14 cellular contexts compared by ENCODE assay signal in the genomic region with DNA sequence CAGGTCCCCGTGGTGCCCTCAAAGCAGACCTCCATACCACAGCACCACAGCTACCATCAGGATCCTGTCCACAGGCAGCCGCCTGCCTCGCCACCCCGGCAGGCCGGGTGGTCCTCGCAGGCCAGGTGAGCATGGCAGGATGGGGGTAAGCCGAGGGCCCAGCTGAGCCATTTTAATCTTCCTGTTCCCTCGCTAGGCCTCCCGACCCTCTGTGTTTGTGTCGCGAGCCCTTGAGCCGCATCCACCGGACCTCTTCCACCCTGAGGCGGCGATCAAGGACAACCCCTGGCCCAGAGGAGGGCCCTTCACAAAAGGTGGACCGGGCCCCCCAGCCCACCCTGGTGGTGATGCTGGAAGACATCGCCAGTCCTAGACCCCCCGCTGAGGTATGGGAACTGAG. TPM values are rescaled to one million over a fixed set of nuclear protein-coding genes. Genes with fewer than 3 reads are reported as not detected.
DNase-seq lines count a peak whose midpoint lies in the region; ATAC-seq, FAIRE-seq and TF ChIP-seq lines count a peak whose summit lies in the region.
"Had no signal": no experiment of that assay in that cellular context is flagged by ENCODE, and none has a peak within 500 bp of the region (broad histone marks: within the 10 kb centered on the region; RNA-seq: fewer than 3 reads in every experiment).

No MANE protein-coding gene starts in this region.

- RAD21 ChIA-PET in HCT116 (lab: Charles Lee; ENCODE audit: low non-redundant PET in 1 of 2, low total read pairs in 2 of 2, uncharacterized antibody in 2 of 2, unreplicated experiment in 2 of 2) = no interaction called here

- H3K27ac ChIP-seq in BLaER1 (no peak overlapping the region), HCT116 (ENCODE audit: low read depth, low read length) (no peak overlapping the region), small intestine (ENCODE audit: low read depth in 1 of 2, low read length in 1 of 2) (no peak overlapping the region), PC-3 (ENCODE audit: low read length) (no peak overlapping the region)

- no peaks in the 10 kb centered on the region for H3K9me2 ChIP-seq in HCT116 (ENCODE audit: insufficient read depth)
- H3K9me2 ChIP-seq in PC-3 (replicated peaks; ENCODE audit: low read length) = no peaks in the 10 kb centered on the region

- H3K79me2 ChIP-seq in HCT116 (ENCODE audit: insufficient read depth, low read length) (peaks cover 15% of the 10 kb centered on the region; the same call in 1 of the 2 replicates), PC-3 (ENCODE audit: low read length) (peaks cover 11% of the 10 kb centered on the region; the same call in 1 of the 2 replicates)

- no peak overlapping the region for H3K4me3 ChIP-seq in BLaER1
- H3K4me3 ChIP-seq in HCT116 (replicated peaks in 1 of 2; ENCODE audit: low read depth in 1 of 2, low read length in 2 of 2) = peak overlapping the region in 1 of 2 experiments; percentile 97; a peak in 1 of 4 replicates
- no peak overlapping the region for H3K4me3 ChIP-seq in adipocyte (ENCODE audit: low read length)
- H3K4me3 ChIP-seq in small intestine (ENCODE audit: low read depth in 1 of 2, low read length in 2 of 2) = no peak overlapping the region
- H3K4me3 ChIP-seq in PC-3 (ENCODE audit: low read length) = no peak overlapping the region

- H3K27me3 ChIP-seq in BLaER1 (no peaks in the 10 kb centered on the region), HCT116 (ENCODE audit: insufficient read depth, low read length) (no peaks in the 10 kb centered on the region), adipocyte (replicated peaks; ENCODE audit: control insufficient read depth, insufficient read depth, low read length) (no peaks in the 10 kb centered on the region), small intestine (ENCODE audit: control insufficient read depth in 2 of 2, insufficient read depth in 2 of 2, low read length in 2 of 2) (no peaks in the 10 kb centered on the region), PC-3 (ENCODE audit: low read length) (no peaks in the 10 kb centered on the region)

- peak overlapping the region in 9 of 10 donors; percentile 31 to 97 (median 87) for H3K27ac Mint-ChIP-seq in naive thymus-derived CD8-positive, alpha-beta T cell

- POLR2A ChIA-PET in HCT116 (lab: Charles Lee) (no interaction called here), PC-3 (lab: Charles Lee; ENCODE audit: unreplicated experiment) (no interaction called here)
- POLR2A ChIA-PET in naive thymus-derived CD8-positive, alpha-beta T cell (lab: Charles Lee) = interaction anchor here (0.7 to 4.0 kb wide), 4 partner anchors 7 to 95 kb away, joined by 3 to 71 read pairs (median 4); a partner anchor contains a TSS

- TF ChIP-seq RAD21 in HCT116 (IDR thresholded peaks at IDR 0.05; ENCODE audit: low read depth) = no peak

- intact Hi-C loops in HCT116 (cut with micrococcal nuclease) (no loop called here), PC-3 (cut with micrococcal nuclease) (no loop called here)

- H3K27me3 Mint-ChIP-seq in naive thymus-derived CD8-positive, alpha-beta T cell = no peaks in the 10 kb centered on the region

- TF ChIP-seq POLR2A in HCT116 (IDR thresholded peaks at IDR 0.05; ENCODE audit: borderline replicate concordance, extremely low read depth, insufficient read depth, insufficient read length) = no peak

- no peak for ATAC-seq in HCT116
- no peak for ATAC-seq in naive thymus-derived CD8-positive, alpha-beta T cell
- no peak for ATAC-seq in PC-3
- no peak for ATAC-seq in GM19351 (IDR thresholded peaks at IDR 0.05; ENCODE audit: unreplicated experiment)
- ATAC-seq: activated CD4-positive, CD25-positive, alpha-beta regulatory T cell treated with anti-CD3 and anti-CD28 coated beads, Interleukin-2, amount 50 U/mL, for 24 hours had no signal

- BruUV-seq in HCT116 (replicated peaks; lab: Mats Ljungman, UMichigan) = no TSS peak
- BruUV-seq in PC-3 (replicated peaks; lab: Mats Ljungman, UMichigan) = no TSS peak

- H3K36me3 ChIP-seq in BLaER1 (peaks cover 37% of the 10 kb centered on the region), HCT116 (ENCODE audit: control insufficient read depth in 1 of 2, insufficient read depth in 2 of 2, low read length in 2 of 2) (peaks cover 10 to 21% of the 10 kb centered on the region in 2 experiments), adipocyte (ENCODE audit: control insufficient read depth, insufficient read depth, low read length, severe bottlenecking) (peaks cover 37% of the 10 kb centered on the region), small intestine (ENCODE audit: control insufficient read depth in 2 of 2, insufficient read depth in 2 of 2, low read length in 2 of 2) (peaks cover 16 to 31% of the 10 kb centered on the region in 2 donors), PC-3 (ENCODE audit: low read depth, low read length) (no peaks in the 10 kb centered on the region)

- no peak for FAIRE-seq in small intestine (lab: Jason Lieb, UNC)
- FAIRE-seq: D721Med, GM12892 had no signal

- H3K9ac ChIP-seq in BLaER1 (0 out of 2 replicates have a peak overlapping the region, but pooled peaks have one; percentile 9), HCT116 (ENCODE audit: low read length) (peak overlapping the region; percentile 96; the same call in 1 of the 2 replicates), adipocyte (ENCODE audit: low read length) (peak overlapping the region; percentile 93), PC-3 (ENCODE audit: low read length) (no peak overlapping the region)

- no peaks in the 10 kb centered on the region for H4K20me1 ChIP-seq in BLaER1
- H4K20me1 ChIP-seq in HCT116 (ENCODE audit: insufficient read depth) = no peaks in the 10 kb centered on the region
- H4K20me1 ChIP-seq in PC-3 (ENCODE audit: low read length) = no peaks in the 10 kb centered on the region

- H3K4me3 Mint-ChIP-seq in naive thymus-derived CD8-positive, alpha-beta T cell = peak overlapping the region; percentile 59 to 100 (median 88)

- no peak overlapping the region for H2AFZ ChIP-seq in HCT116 (ENCODE audit: low read depth, low read length, poor library complexity, severe bottlenecking)
- no peak overlapping the region for H2AFZ ChIP-seq in PC-3 (ENCODE audit: low read length)

- H3K9me3 ChIP-seq in BLaER1 (no peaks in the 10 kb centered on the region), HCT116 (ENCODE audit: control insufficient read depth in 1 of 2, insufficient read depth in 1 of 2, low read depth in 1 of 2, low read length in 2 of 2) (no peaks in the 10 kb centered on the region), adipocyte (ENCODE audit: control insufficient read depth, low read length) (no peaks in the 10 kb centered on the region), small intestine (ENCODE audit: control insufficient read depth, low read depth) (no peaks in the 10 kb centered on the region), PC-3 (ENCODE audit: low read length) (no peaks in the 10 kb centered on the region)

- 93 to 95% (median 95%) methylated on average over 18 of the region's 18 CpGs for WGBS in small intestine, 3 donors

- TF ChIP-seq CTCF in HCT116 (IDR thresholded peaks at IDR 0.05 in 2 of 3, conservative IDR thresholded peaks at IDR 0.05 in 1 of 3; ENCODE audit: borderline replicate concordance in 1 of 3, insufficient read depth in 1 of 3, low read depth in 2 of 3, low read length in 2 of 3) = no peak
- no peak for TF ChIP-seq CTCF in PC-3 (conservative IDR thresholded peaks at IDR 0.05; ENCODE audit: low read depth, low read length)

- peaks cover 19 to 43% (median 43%) of the 10 kb centered on the region in 4 donors for H3K4me1 Mint-ChIP-seq in naive thymus-derived CD8-positive, alpha-beta T cell

- no peak for DNase-seq in HCT116 (ENCODE audit: low read depth, low spot score)
- DNase-seq in adipocyte (ENCODE audit: low read depth) = no peak
- DNase-seq in naive thymus-derived CD8-positive, alpha-beta T cell = no peak
- DNase-seq in small intestine = no peak
- no peak for DNase-seq in activated gamma-delta T cell (lab: John Stamatoyannopoulos, UW)
- DNase-seq in PC-3 = no peak
- DNase-seq: NCI-H1930; nucleus accumbens; stimulated activated CD4-positive, alpha-beta T cell treated with anti-CD3 and anti-CD28 coated beads, Interleukin-2, amount 100 ng/mL, for 48 hours had no signal

- no peaks in the 10 kb centered on the region for H3F3A ChIP-seq in PC-3 (ENCODE audit: low read length, unreplicated experiment)

- CTCF ChIA-PET in HCT116 (lab: Charles Lee) = no interaction called here
- CTCF ChIA-PET in PC-3 (lab: Charles Lee) = no interaction called here

- H3K4me1 ChIP-seq in BLaER1 (peaks cover 36% of the 10 kb centered on the region), HCT116 (ENCODE audit: control insufficient read depth in 1 of 2, insufficient read depth in 2 of 2, low read length in 2 of 2) (peaks cover 16 to 26% of the 10 kb centered on the region in 2 experiments; a peak in 3 of 4 replicates), adipocyte (ENCODE audit: control insufficient read depth, insufficient read depth, low read length) (peaks cover 26% of the 10 kb centered on the region), small intestine (ENCODE audit: control insufficient read depth in 2 of 2, insufficient read depth in 1 of 2, low read depth in 1 of 2, low read length in 1 of 2) (peaks cover 0 to 7% of the 10 kb centered on the region in 2 donors), PC-3 (ENCODE audit: insufficient read depth, low read length) (peaks cover 15% of the 10 kb centered on the region)

- no peaks in the 10 kb centered on the region for H3K9me3 Mint-ChIP-seq in naive thymus-derived CD8-positive, alpha-beta T cell

- H3K36me3 Mint-ChIP-seq in naive thymus-derived CD8-positive, alpha-beta T cell = peaks cover 0 to 35% (median 7%) of the 10 kb centered on the region in 3 donors

- H3K4me2 ChIP-seq in BLaER1 (peak overlapping the region; percentile 90), HCT116 (ENCODE audit: low read length) (peak overlapping the region; percentile 95), PC-3 (ENCODE audit: low read length) (no peak overlapping the region)

RNA-seq across cellular contexts. Expression of a gene that starts 2.0 kb away (rescaled TPM):
- total RNA-seq in HCT116 (2021; ENCODE audit: unreplicated experiment) (56.2 TPM), PC-3 (2014; rRNA removed) (9.6 and 14.5 TPM in 2 replicates)
- polyA plus RNA-seq in HCT116 (2012) = 28.8 and 39.7 TPM in 2 replicates
- 10 to 100 TPM; 81.4 to 83.8 TPM for total RNA-seq in naive thymus-derived CD8-positive, alpha-beta T cell
- polyA plus RNA-seq in naive thymus-derived CD8-positive, alpha-beta T cell = 10 to 100 TPM; 13.3 to 22.3 (median 15.3) TPM
- 100 to 1,000 TPM in 2 of 3 donors, 10 to 100 TPM in 1; 42.3 to 131 (median 123) TPM for polyA plus RNA-seq in small intestine

RNA-seq across cellular contexts. Expression of a gene that starts 5.5 kb away (rescaled TPM):
- 65.3 TPM for total RNA-seq in HCT116 (2021; ENCODE audit: unreplicated experiment)
- polyA plus RNA-seq in HCT116 (2012) = 37.2 and 42.7 TPM in 2 replicates
- 100 to 1,000 TPM; 208 to 221 TPM for total RNA-seq in naive thymus-derived CD8-positive, alpha-beta T cell
- 1 to 10 TPM; 3.2 to 8.0 (median 4.4) TPM for polyA plus RNA-seq in naive thymus-derived CD8-positive, alpha-beta T cell
- polyA plus RNA-seq in small intestine = 10 to 100 TPM; 36.2 to 53.7 (median 41.6) TPM
- 22.2 and 35.0 TPM in 2 replicates for total RNA-seq in PC-3 (2014; rRNA removed)

RNA-seq across cellular contexts. Expression of a gene that starts 42.5 kb away (rescaled TPM):
- total RNA-seq in HCT116 (2021; ENCODE audit: unreplicated experiment) (10.3 TPM), PC-3 (2014; rRNA removed) (6.0 and 6.9 TPM in 2 replicates)
- 6.1 and 7.3 TPM in 2 replicates for polyA plus RNA-seq in HCT116 (2012)
- 10 to 100 TPM; 10.8 to 13.7 TPM for total RNA-seq in naive thymus-derived CD8-positive, alpha-beta T cell
- polyA plus RNA-seq in naive thymus-derived CD8-positive, alpha-beta T cell = 10 to 100 TPM in 2 of 3 donors, 1 to 10 TPM in 1; 7.7 to 12.5 (median 11.0) TPM
- polyA plus RNA-seq in small intestine = 1 to 10 TPM; 5.7 to 7.2 (median 6.9) TPM

RNA-seq across cellular contexts. Expression of a gene that starts 46.3 kb away (rescaled TPM):
- total RNA-seq in HCT116 (2021; ENCODE audit: unreplicated experiment) = 59.6 TPM
- 21.9 and 22.7 TPM in 2 replicates for polyA plus RNA-seq in HCT116 (2012)
- total RNA-seq in naive thymus-derived CD8-positive, alpha-beta T cell = 100 to 1,000 TPM; 107 to 110 TPM
- polyA plus RNA-seq in naive thymus-derived CD8-positive, alpha-beta T cell = 10 to 100 TPM in 2 of 3 donors, 1 to 10 TPM in 1; 5.2 to 31.3 (median 14.9) TPM
- polyA plus RNA-seq in small intestine = 10 to 100 TPM in 1 of 3 donors, 1 to 10 TPM in 2; 1.6 to 23.0 (median 4.5) TPM
- 19.0 and 29.6 TPM in 2 replicates for total RNA-seq in PC-3 (2014; rRNA removed)
